ENCODE assay signal across 8 cellular contexts in genomic region chr9:114082017-114082735, GRCh38. TPM values are rescaled to one million over a fixed set of nuclear protein-coding genes. Genes with fewer than 3 reads are reported as not detected.
DNase-seq lines count a peak whose midpoint lies in the region; ATAC-seq and TF ChIP-seq lines count a peak whose summit lies in the region.

No MANE protein-coding gene starts in this region.

- no peaks in the 10 kb centered on the region for H3K9me3 ChIP-seq in AG04450 (ENCODE audit: control insufficient read depth, insufficient read depth, low read length)

- peaks cover 15% of the 10 kb centered on the region for H3K27me3 ChIP-seq in AG04450 (ENCODE audit: control insufficient read depth, insufficient read depth, low read length)

- H3K27me3 Mint-ChIP-seq in central memory CD8-positive, alpha-beta T cell: peaks cover 19% of the 10 kb centered on the region

- H3K27ac Mint-ChIP-seq in central memory CD8-positive, alpha-beta T cell (ENCODE audit: low read depth): no peak overlapping the region

- DNase-seq in AG04450 (ENCODE audit: low read depth, low spot score) (peak; percentile 74), NCI-H446 treated with DMSO at 0.1 percent for 48 hours (lab: John Stamatoyannopoulos, UW) (peak; percentile 45), kidney tubule cell (ENCODE audit: low spot score) (peak; percentile 86)
- DNase-seq in activated CD4-positive, CD25-positive, alpha-beta regulatory T cell treated with anti-CD3 and anti-CD28 coated beads, Interleukin-2, amount 50 U/mL, for 16 hours (ENCODE audit: low read depth, low spot score): peak; percentile 61
- peak; percentile 58 to 70 for DNase-seq in central memory CD8-positive, alpha-beta T cell (ENCODE audit: low spot score in 2 of 2)
- peak; percentile 84 to 89 for DNase-seq in stimulated activated CD4-positive, alpha-beta T cell treated with anti-CD3 and anti-CD28 coated beads, Interleukin-2, amount 100 ng/mL, for 24 hours

- CTCF ChIA-PET in AG04450 (lab: Charles Lee): interaction anchor here (0.5 to 6.9 kb wide), 72 partner anchors 9 to 1882 kb away, joined by 3 to 162 read pairs (median 4); partner anchors contain the start of genes COL27A1 and KIF12

- H3K4me3 ChIP-seq in AG04450 (ENCODE audit: low read depth, low read length): no peak overlapping the region

- peak; percentile 93 for TF ChIP-seq CTCF in AG04450 (IDR thresholded peaks at IDR 0.05; ENCODE audit: low read depth, low read length)

- H3K4me1 Mint-ChIP-seq in central memory CD8-positive, alpha-beta T cell: no peaks in the 10 kb centered on the region

- ATAC-seq in GM18861 (IDR thresholded peaks at IDR 0.05; ENCODE audit: unreplicated experiment) (peak; percentile 84), HG03175 (IDR thresholded peaks at IDR 0.05; ENCODE audit: unreplicated experiment) (peak; percentile 85)
- ATAC-seq in central memory CD8-positive, alpha-beta T cell (replicated peaks; ENCODE audit: extremely low read depth, poor library complexity, severe bottlenecking): peak; percentile 60

- H3K9me3 Mint-ChIP-seq in central memory CD8-positive, alpha-beta T cell: no peaks in the 10 kb centered on the region

- H3K36me3 Mint-ChIP-seq in central memory CD8-positive, alpha-beta T cell (ENCODE audit: insufficient read depth): no peaks in the 10 kb centered on the region

- no peak overlapping the region for H3K4me3 Mint-ChIP-seq in central memory CD8-positive, alpha-beta T cell

- H3K27ac ChIP-seq in AG04450 (ENCODE audit: low read depth, low read length): no peak overlapping the region

- POLR2A ChIA-PET in AG04450 (lab: Yijun Ruan, JAX): interaction anchor here (0.6 kb wide), 1 partner anchor 192 kb away, joined by 6 read pairs; no protein-coding TSS in a partner anchor

RNA-seq across cellular contexts. Expression of gene AMBP, which starts 4.1 kb away (rescaled TPM):
- 0.67 and 0.74 TPM in 2 replicates for polyA plus RNA-seq in AG04450 (2011; rRNA removed)
- 0.22 TPM in 1 of 2 replicates, not detected in the other for polyA minus RNA-seq in AG04450 (2011; rRNA and poly(A)+ RNA removed)

RNA-seq across cellular contexts. Expression of gene KIF12, which starts 16.9 kb away (rescaled TPM):
- polyA plus RNA-seq in AG04450 (2011; rRNA removed): not detected in 2 replicates
- polyA minus RNA-seq in AG04450 (2011; rRNA and poly(A)+ RNA removed): not detected in 2 replicates
